Comparison of ENCODE assay signal across 1 cellular context in the genomic region with DNA sequence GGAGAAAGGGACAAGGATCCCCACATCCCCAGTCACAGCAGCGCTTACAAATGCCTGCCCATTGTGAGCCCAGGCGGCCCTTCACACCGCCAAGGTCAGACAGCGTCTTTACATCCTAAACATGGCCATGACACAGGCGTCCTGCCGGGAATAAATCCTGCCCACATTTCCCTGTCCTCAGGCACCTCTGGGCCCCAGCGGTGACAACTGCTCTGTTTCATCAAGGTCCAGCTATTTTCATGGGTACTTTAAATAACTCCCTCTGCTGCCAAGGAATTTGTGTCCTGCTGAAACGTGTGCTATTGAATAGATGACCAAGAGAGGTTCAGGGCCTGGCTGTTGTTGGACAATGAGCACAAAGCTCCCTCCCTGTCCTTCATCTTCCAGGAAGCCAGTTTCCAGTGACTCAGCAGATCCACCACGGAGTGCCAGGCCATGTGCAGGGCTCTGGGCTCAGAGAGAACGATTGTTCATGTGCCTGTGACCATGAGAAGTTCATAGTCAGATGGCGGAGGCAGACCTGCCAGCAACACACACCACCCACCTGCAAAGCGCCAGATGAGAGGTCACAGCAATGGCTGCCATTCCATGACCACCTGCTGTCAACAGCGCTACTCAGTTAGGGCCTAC.
TF ChIP-seq lines count a peak whose summit lies in the region.

No MANE protein-coding gene starts in this region.

TF ChIP-seq in WTC11, 78 proteins besides CTCF, POLR2A, EP300 and RAD21:
- TF ChIP-seq, protein P1, sequence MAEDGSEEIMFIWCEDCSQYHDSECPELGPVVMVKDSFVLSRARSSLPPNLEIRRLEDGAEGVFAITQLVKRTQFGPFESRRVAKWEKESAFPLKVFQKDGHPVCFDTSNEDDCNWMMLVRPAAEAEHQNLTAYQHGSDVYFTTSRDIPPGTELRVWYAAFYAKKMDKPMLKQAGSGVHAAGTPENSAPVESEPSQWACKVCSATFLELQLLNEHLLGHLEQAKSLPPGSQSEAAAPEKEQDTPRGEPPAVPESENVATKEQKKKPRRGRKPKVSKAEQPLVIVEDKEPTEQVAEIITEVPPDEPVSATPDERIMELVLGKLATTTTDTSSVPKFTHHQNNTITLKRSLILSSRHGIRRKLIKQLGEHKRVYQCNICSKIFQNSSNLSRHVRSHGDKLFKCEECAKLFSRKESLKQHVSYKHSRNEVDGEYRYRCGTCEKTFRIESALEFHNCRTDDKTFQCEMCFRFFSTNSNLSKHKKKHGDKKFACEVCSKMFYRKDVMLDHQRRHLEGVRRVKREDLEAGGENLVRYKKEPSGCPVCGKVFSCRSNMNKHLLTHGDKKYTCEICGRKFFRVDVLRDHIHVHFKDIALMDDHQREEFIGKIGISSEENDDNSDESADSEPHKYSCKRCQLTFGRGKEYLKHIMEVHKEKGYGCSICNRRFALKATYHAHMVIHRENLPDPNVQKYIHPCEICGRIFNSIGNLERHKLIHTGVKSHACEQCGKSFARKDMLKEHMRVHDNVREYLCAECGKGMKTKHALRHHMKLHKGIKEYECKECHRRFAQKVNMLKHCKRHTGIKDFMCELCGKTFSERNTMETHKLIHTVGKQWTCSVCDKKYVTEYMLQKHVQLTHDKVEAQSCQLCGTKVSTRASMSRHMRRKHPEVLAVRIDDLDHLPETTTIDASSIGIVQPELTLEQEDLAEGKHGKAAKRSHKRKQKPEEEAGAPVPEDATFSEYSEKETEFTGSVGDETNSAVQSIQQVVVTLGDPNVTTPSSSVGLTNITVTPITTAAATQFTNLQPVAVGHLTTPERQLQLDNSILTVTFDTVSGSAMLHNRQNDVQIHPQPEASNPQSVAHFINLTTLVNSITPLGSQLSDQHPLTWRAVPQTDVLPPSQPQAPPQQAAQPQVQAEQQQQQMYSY (CRISPR knock-in tag; IDR thresholded peaks at IDR 0.05): no peak
